In genomic region chr22:37331811-37332536, GRCh38 we compare ENCODE assay signal across 1 cellular context.
TF ChIP-seq lines count a peak whose summit lies in the region.

No MANE protein-coding gene starts in this region.

TF ChIP-seq in H1, 55 proteins besides CTCF, POLR2A, EP300 and RAD21:
- TF ChIP-seq, protein P1, sequence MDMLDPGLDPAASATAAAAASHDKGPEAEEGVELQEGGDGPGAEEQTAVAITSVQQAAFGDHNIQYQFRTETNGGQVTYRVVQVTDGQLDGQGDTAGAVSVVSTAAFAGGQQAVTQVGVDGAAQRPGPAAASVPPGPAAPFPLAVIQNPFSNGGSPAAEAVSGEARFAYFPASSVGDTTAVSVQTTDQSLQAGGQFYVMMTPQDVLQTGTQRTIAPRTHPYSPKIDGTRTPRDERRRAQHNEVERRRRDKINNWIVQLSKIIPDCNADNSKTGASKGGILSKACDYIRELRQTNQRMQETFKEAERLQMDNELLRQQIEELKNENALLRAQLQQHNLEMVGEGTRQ (IDR thresholded peaks at IDR 0.05; ENCODE audit: low read length), result no peak
- TF ChIP-seq JUN (IDR thresholded peaks at IDR 0.05; ENCODE audit: low read depth, low read length), result no peak
- TF ChIP-seq SP1 (IDR thresholded peaks at IDR 0.05; ENCODE audit: low read depth, low read length), result no peak
- no peak for TF ChIP-seq BACH1 (IDR thresholded peaks at IDR 0.05; ENCODE audit: low read length)
TF ChIP-seq in H1: peak in this region for 0.
